ENCODE assay signal across 17 cellular contexts in genomic region chr6:9116026-9116425, GRCh38.
DNase-seq lines count a peak whose midpoint lies in the region; ATAC-seq, FAIRE-seq and TF ChIP-seq lines count a peak whose summit lies in the region.
"Had no signal": no experiment of that assay in that cellular context is flagged by ENCODE, and none has a peak within 500 bp of the region (broad histone marks: within the 10 kb centered on the region; RNA-seq: fewer than 3 reads in every experiment).

No MANE protein-coding gene starts in this region.

- TF ChIP-seq CTCF in NB4 (IDR thresholded peaks at IDR 0.05; ENCODE audit: low read depth, low read length) (no peak), astrocyte of the spinal cord (IDR thresholded peaks at IDR 0.05; ENCODE audit: low read depth, low read length) (no peak)

- H3K4me3 ChIP-seq in NB4 (ENCODE audit: low read depth, low read length): no peak overlapping the region
- H3K4me3 ChIP-seq in astrocyte of the spinal cord (ENCODE audit: low read depth, low read length): no peak overlapping the region
- H3K4me3 ChIP-seq: GM12878 had no signal

- H3K27me3 Mint-ChIP-seq in stimulated activated naive CD8-positive, alpha-beta T cell treated with anti-CD3 and anti-CD28 coated beads, Interleukin-15, amount 100 ng/mL, for 72 hours: no peaks in the 10 kb centered on the region
- H3K27me3 Mint-ChIP-seq: activated naive CD8-positive, alpha-beta T cell treated with anti-CD3 and anti-CD28 coated beads for 36 hours had no signal

- peaks cover 0 to 6% of the 10 kb centered on the region in 2 donors for H3K9me3 Mint-ChIP-seq in stimulated activated naive CD8-positive, alpha-beta T cell treated with anti-CD3 and anti-CD28 coated beads, Interleukin-15, amount 100 ng/mL, for 72 hours
- H3K9me3 Mint-ChIP-seq: activated naive CD8-positive, alpha-beta T cell treated with anti-CD3 and anti-CD28 coated beads for 36 hours; nephron progenitor cell had no signal

- DNase-seq in ELR (ENCODE audit: low read depth) (peak; percentile 83), NB4 (ENCODE audit: low read depth) (peak; percentile 41), astrocyte of the spinal cord (ENCODE audit: low read depth, low spot score) (peak; percentile 78), non-pigmented ciliary epithelial cell (ENCODE audit: low read depth) (peak; percentile 35), GM12892 (ENCODE audit: insufficient read length) (no peak), NCI-H524 treated with DMSO at 0.1 percent for 48 hours (lab: John Stamatoyannopoulos, UW) (no peak)
- no peak for DNase-seq in stimulated activated naive CD8-positive, alpha-beta T cell treated with anti-CD3 and anti-CD28 coated beads, Interleukin-15, amount 100 ng/mL, for 72 hours
- DNase-seq: activated CD8-positive, alpha-beta memory T cell treated with anti-CD3 and anti-CD28 coated beads, Interleukin-2, amount 50 U/mL, for 48 hours; activated naive CD8-positive, alpha-beta T cell treated with anti-CD3 and anti-CD28 coated beads for 36 hours; Calu3; dermis blood vessel endothelial cell; NCI-H526; nephron progenitor cell; SIG-M5; WERI-Rb-1 had no signal

- FAIRE-seq in GM12892 (lab: Jason Lieb, UNC): no peak
- FAIRE-seq: GM12878 had no signal

- no peaks in the 10 kb centered on the region for H3K4me1 Mint-ChIP-seq in stimulated activated naive CD8-positive, alpha-beta T cell treated with anti-CD3 and anti-CD28 coated beads, Interleukin-15, amount 100 ng/mL, for 72 hours
- H3K4me1 Mint-ChIP-seq: activated naive CD8-positive, alpha-beta T cell treated with anti-CD3 and anti-CD28 coated beads for 36 hours had no signal

- TF ChIP-seq POLR2A in NB4 (IDR thresholded peaks at IDR 0.05; ENCODE audit: extremely low read depth, insufficient read length) (no peak), GM12892 (IDR thresholded peaks at IDR 0.05; ENCODE audit: low read depth, low read length) (no peak)

- no peak for ATAC-seq in stimulated activated naive CD8-positive, alpha-beta T cell treated with anti-CD3 and anti-CD28 coated beads, Interleukin-15, amount 100 ng/mL, for 72 hours
- no peak for ATAC-seq in GM18511 (IDR thresholded peaks at IDR 0.05; ENCODE audit: unreplicated experiment)
- ATAC-seq: GM12878 had no signal

- H3K4me3 Mint-ChIP-seq in stimulated activated naive CD8-positive, alpha-beta T cell treated with anti-CD3 and anti-CD28 coated beads, Interleukin-15, amount 100 ng/mL, for 72 hours: no peak overlapping the region
- H3K4me3 Mint-ChIP-seq: activated naive CD8-positive, alpha-beta T cell treated with anti-CD3 and anti-CD28 coated beads for 36 hours; nephron progenitor cell had no signal

- no peak overlapping the region for H3K27ac Mint-ChIP-seq in stimulated activated naive CD8-positive, alpha-beta T cell treated with anti-CD3 and anti-CD28 coated beads, Interleukin-15, amount 100 ng/mL, for 72 hours
- H3K27ac Mint-ChIP-seq: activated naive CD8-positive, alpha-beta T cell treated with anti-CD3 and anti-CD28 coated beads for 36 hours; nephron progenitor cell had no signal

- in situ Hi-C loops in astrocyte of the spinal cord (cut with HindIII; ENCODE audit: low sequenced_read_pairs): no loop called here

Comparison
In these comparisons a context has a peak if more than half of its experiments do, and no peak if none do; other contexts are left out.
1. DNase-seq: peak in ELR (single experiment), NB4 (single experiment), astrocyte of the spinal cord (single experiment) and non-pigmented ciliary epithelial cell (single experiment); none in stimulated activated naive CD8-positive, alpha-beta T cell treated with anti-CD3 and anti-CD28 coated beads, Interleukin-15, amount 100 ng/mL, for 72 hours (0 of 2), GM12892 (single experiment) and NCI-H524 treated with DMSO at 0.1 percent for 48 hours (single experiment).